Comparison of ENCODE assay signal across 8 cellular contexts in genomic region chr22:37747715-37748100, GRCh38. TPM values are rescaled to one million over a fixed set of nuclear protein-coding genes. Genes with fewer than 3 reads are reported as not detected.
DNase-seq lines count a peak whose midpoint lies in the region; ATAC-seq, FAIRE-seq and TF ChIP-seq lines count a peak whose summit lies in the region.

No MANE protein-coding gene starts in this region.

- WGBS in H1 (ENCODE audit: extremely low coverage in 1 of 2, insufficient coverage in 1 of 2, insufficient read length in 1 of 2, insufficient replicate concordance in 2 of 2, low coverage in 1 of 2, low lambda C conversion rate in 2 of 2, missing lambda C conversion rate in 1 of 2), 2 experiments = 84% methylated on average over 8 of the region's 8 CpGs; no CpG with 5 or more reads in 1 of the 2 experiments
- WGBS in lower leg skin, 2 donors = 36 to 41% methylated on average over 8 of the region's 8 CpGs

- no peak overlapping the region; the same call in 1 of the 2 replicates for H2BK5ac ChIP-seq in H1 (ENCODE audit: low read depth, low read length)

- no peak overlapping the region for H3K4ac ChIP-seq in H1 (replicated peaks; ENCODE audit: insufficient read length, low read depth, low read length)

- H3K23ac ChIP-seq in H1 (ENCODE audit: insufficient read length) = no peak overlapping the region

- no peak for FAIRE-seq in H1 (lab: Jason Lieb, UNC)

- H4K5ac ChIP-seq in H1 (ENCODE audit: insufficient read length, low read depth, low read length) = no peak overlapping the region

- H3K79me1 ChIP-seq in H1 (ENCODE audit: low read depth, low read length) = peaks cover 3% of the 10 kb centered on the region; the same call in 1 of the 2 replicates

- peaks cover 44 to 60% (median 55%) of the 10 kb centered on the region in 11 experiments for H4K20me1 ChIP-seq in BLaER1 treated with 17β-estradiol and CSF1 and Interleukin-3, amounts not matched to agents 10 nM and 100 nM
- H4K20me1 ChIP-seq in H1 (replicated peaks in 1 of 2; ENCODE audit: control insufficient read depth in 1 of 2, insufficient read depth in 2 of 2, low read length in 2 of 2) = peaks cover 7 to 24% of the 10 kb centered on the region in 2 experiments

- H4K91ac ChIP-seq in H1 (replicated peaks; ENCODE audit: insufficient read length, low read length) = no peak overlapping the region

- H2AFZ ChIP-seq in H1 (ENCODE audit: low read length) = no peak overlapping the region

- H3K9me3 ChIP-seq in BLaER1 treated with 17β-estradiol and CSF1 and Interleukin-3, amounts not matched to agents 10 nM and 100 nM (replicated peaks in 1 of 11) = no peaks in the 10 kb centered on the region
- H3K9me3 ChIP-seq in NT2/D1 (ENCODE audit: insufficient read depth, low read length) (no peaks in the 10 kb centered on the region), H1 (ENCODE audit: insufficient read depth in 2 of 2, low read depth in 1 of 2, low read length in 1 of 2) (no peaks in the 10 kb centered on the region), neutrophil (no peaks in the 10 kb centered on the region)

- no peak overlapping the region for H2BK20ac ChIP-seq in H1 (ENCODE audit: low read length)

- H3K27ac ChIP-seq in BLaER1 treated with 17β-estradiol and CSF1 and Interleukin-3, amounts not matched to agents 10 nM and 100 nM = peak overlapping the region in 6 of 11 experiments; percentile 9 to 100 (median 98); a peak in 9 of 22 replicates
- H3K27ac ChIP-seq in H1 (ENCODE audit: low read depth, low read length) (no peak overlapping the region), neutrophil (peak overlapping the region; percentile 96)

- no peak overlapping the region for H3K56ac ChIP-seq in H1 (replicated peaks; ENCODE audit: insufficient read length, low read depth, low read length)

- CTCF ChIA-PET in H1 (lab: Charles Lee; ENCODE audit: partially characterized antibody) = interaction anchor here (0.9 to 2.5 kb wide), 5 partner anchors 10 to 68 kb away, joined by 3 to 12 read pairs (median 3); no protein-coding TSS in a partner anchor

- H3K36me3 ChIP-seq in BLaER1 treated with 17β-estradiol and CSF1 and Interleukin-3, amounts not matched to agents 10 nM and 100 nM = peaks cover 8 to 48% (median 31%) of the 10 kb centered on the region in 11 experiments; a peak in 21 of 22 replicates
- peaks cover 10% of the 10 kb centered on the region for H3K36me3 ChIP-seq in NT2/D1 (ENCODE audit: insufficient read depth, insufficient read length, low read length)
- H3K36me3 ChIP-seq in H1 (ENCODE audit: control insufficient read depth in 2 of 4, insufficient read depth in 4 of 4, low read length in 3 of 4) = peaks cover 0 to 4% (median 1%) of the 10 kb centered on the region in 4 experiments; a peak in 3 of 8 replicates
- peaks cover 28% of the 10 kb centered on the region for H3K36me3 ChIP-seq in neutrophil

- H3K4me2 ChIP-seq in BLaER1 treated with 17β-estradiol and CSF1 and Interleukin-3, amounts not matched to agents 10 nM and 100 nM = peak overlapping the region; percentile 78 to 99 (median 95)
- H3K4me2 ChIP-seq in H1 (ENCODE audit: insufficient read depth in 1 of 2, low read depth in 2 of 2, low read length in 2 of 2) = peak overlapping the region; percentile 93 to 99; a peak in 2 of 4 replicates

- H2BK15ac ChIP-seq in H1 (ENCODE audit: low read length) = no peak overlapping the region

- peaks cover 15% of the 10 kb centered on the region for H3K23me2 ChIP-seq in H1 (ENCODE audit: low read depth, low read length)

- no peak for TF ChIP-seq POLR2A in H1 (IDR thresholded peaks at IDR 0.05; ENCODE audit: control extremely low read depth in 1 of 2, low read depth in 2 of 2, low read length in 2 of 2)
- TF ChIP-seq POLR2A in lower leg skin (IDR thresholded peaks at IDR 0.05) = no peak

- no peak overlapping the region for H3K14ac ChIP-seq in H1 (ENCODE audit: insufficient read length)

- ATAC-seq in esophagus mucosa = no peak

- no peak overlapping the region for H3K18ac ChIP-seq in H1 (ENCODE audit: extremely low read depth, low read length)

- no peaks in the 10 kb centered on the region for H3K27me3 ChIP-seq in BLaER1 treated with 17β-estradiol and CSF1 and Interleukin-3, amounts not matched to agents 10 nM and 100 nM
- no peaks in the 10 kb centered on the region for H3K27me3 ChIP-seq in NT2/D1 (ENCODE audit: insufficient read depth, insufficient read length)
- peaks cover 0 to 19% (median 8%) of the 10 kb centered on the region in 4 experiments; a peak in 4 of 7 replicates for H3K27me3 ChIP-seq in H1 (replicated peaks in 1 of 4; ENCODE audit: control insufficient read depth in 3 of 4, extremely low read depth in 1 of 4, insufficient read depth in 3 of 4, low read length in 3 of 4)
- no peaks in the 10 kb centered on the region for H3K27me3 ChIP-seq in neutrophil

- no peak overlapping the region; the same call in 1 of the 2 replicates for H2AK5ac ChIP-seq in H1 (ENCODE audit: low read depth, low read length)

- peak overlapping the region; percentile 69 to 100 (median 98); a peak in 21 of 22 replicates for H3K9ac ChIP-seq in BLaER1 treated with 17β-estradiol and CSF1 and Interleukin-3, amounts not matched to agents 10 nM and 100 nM
- H3K9ac ChIP-seq in NT2/D1 (ENCODE audit: insufficient read length, low read depth) (peak overlapping the region; percentile 22), H1 (replicated peaks in 1 of 4; ENCODE audit: extremely low read depth in 1 of 4, low read depth in 3 of 4, low read length in 3 of 4) (no peak overlapping the region)

- DNase-seq in NT2/D1 (ENCODE audit: low read depth, low spot score) (no peak), H1 (ENCODE audit: low read depth in 1 of 2, low spot score in 2 of 2) (no peak), NCI-H69 (lab: John Stamatoyannopoulos, UW) (no peak), lower leg skin (ENCODE audit: low spot score in 2 of 2) (no peak), Kasumi-1 (lab: John Stamatoyannopoulos, UW) (no peak)

- no peak for TF ChIP-seq RAD21 in H1 (IDR thresholded peaks at IDR 0.05 in 1 of 2, conservative IDR thresholded peaks at IDR 0.05 in 1 of 2; ENCODE audit: low read depth in 2 of 2, low read length in 2 of 2)

- POLR2A ChIA-PET in H1 (lab: Charles Lee; ENCODE audit: partially characterized antibody) = interaction anchor here (0.9 to 5.0 kb wide), 13 partner anchors 10 to 122 kb away, joined by 3 to 24 read pairs (median 4); partner anchors contain the start of genes GCAT and PDXP

- TF ChIP-seq CTCF in H1 (IDR thresholded peaks at IDR 0.05; ENCODE audit: control extremely low read depth in 1 of 3, insufficient read depth in 1 of 3, low read depth in 1 of 3, low read length in 3 of 3) (no peak), neutrophil (IDR thresholded peaks at IDR 0.05) (no peak), lower leg skin (IDR thresholded peaks at IDR 0.05) (no peak)

- intact Hi-C loops in lower leg skin (cut with DNase I; ENCODE audit: low total_unique reads) = no loop called here

- peaks cover 78 to 88% (median 84%) of the 10 kb centered on the region in 10 experiments for H3K4me1 ChIP-seq in BLaER1 treated with 17β-estradiol and CSF1 and Interleukin-3, amounts not matched to agents 10 nM and 100 nM
- H3K4me1 ChIP-seq in NT2/D1 (ENCODE audit: insufficient read depth, insufficient read length) = peaks cover 38% of the 10 kb centered on the region
- H3K4me1 ChIP-seq in H1 (replicated peaks in 1 of 4; ENCODE audit: control insufficient read depth in 3 of 4, insufficient read depth in 4 of 4, low read length in 3 of 4) = peaks cover 0 to 25% (median 11%) of the 10 kb centered on the region in 4 experiments; a peak in 6 of 7 replicates
- peaks cover 50 to 54% of the 10 kb centered on the region in 2 experiments for H3K4me1 ChIP-seq in neutrophil (ENCODE audit: control insufficient read depth in 1 of 2, insufficient read depth in 1 of 2, low read depth in 1 of 2, low read length in 1 of 2)

- peak overlapping the region; percentile 84 to 99 (median 98); a peak in 19 of 20 replicates for H3K4me3 ChIP-seq in BLaER1 treated with 17β-estradiol and CSF1 and Interleukin-3, amounts not matched to agents 10 nM and 100 nM
- H3K4me3 ChIP-seq in NT2/D1 (ENCODE audit: insufficient read length, low read depth) (no peak overlapping the region), H1 (ENCODE audit: extremely low read depth in 1 of 4, insufficient read depth in 2 of 4, low read depth in 3 of 4, low read length in 4 of 4) (peak overlapping the region in 1 of 4 experiments; percentile 93; a peak in 3 of 8 replicates), neutrophil (ENCODE audit: low read depth in 1 of 2, low read length in 1 of 2) (peak overlapping the region; percentile 93 to 97), lower leg skin (ENCODE audit: low read depth, poor library complexity, severe bottlenecking) (no peak overlapping the region)

- TF ChIP-seq EP300 in H1 (IDR thresholded peaks at IDR 0.05; ENCODE audit: borderline replicate concordance in 1 of 2, low read depth in 2 of 2, low read length in 2 of 2) = no peak

- H2BK12ac ChIP-seq in H1 (ENCODE audit: low read depth, low read length) = peak overlapping the region; percentile 18; the same call in 1 of the 2 replicates

- no peak overlapping the region for H4K8ac ChIP-seq in H1 (ENCODE audit: extremely low read depth, insufficient read depth, low read length)

- H3K79me2 ChIP-seq in H1 (ENCODE audit: control insufficient read depth in 1 of 2, insufficient read depth in 2 of 2, low read length in 2 of 2) = peaks cover 0 to 3% of the 10 kb centered on the region in 2 experiments; a peak in 1 of 4 replicates

- H2BK120ac ChIP-seq in H1 (replicated peaks; ENCODE audit: low read depth, low read length) = no peak overlapping the region

TF ChIP-seq in H1, 55 proteins besides CTCF, POLR2A, EP300 and RAD21 (continues in another document):
- TF ChIP-seq GABPA (IDR thresholded peaks at IDR 0.05; ENCODE audit: borderline replicate concordance, insufficient read depth, low read length) (no peak), ZNF274 (IDR thresholded peaks at IDR 0.05; ENCODE audit: borderline replicate concordance, extremely low read depth, low read length) (no peak), CREB1 (IDR thresholded peaks at IDR 0.05) (no peak), GTF2F1 (IDR thresholded peaks at IDR 0.05; ENCODE audit: borderline replicate concordance, low read depth, low read length) (no peak), SIRT6 (IDR thresholded peaks at IDR 0.05; ENCODE audit: low read length) (no peak), CTBP2 (IDR thresholded peaks at IDR 0.05; ENCODE audit: borderline replicate concordance, insufficient read depth, insufficient read length, low read length) (no peak)

RNA-seq across cellular contexts. Expression of gene TRIOBP, which starts 50.9 kb away (rescaled TPM):
- 27.3 and 29.1 TPM in 2 replicates for total RNA-seq in H1 (2021; fragmentation: NEBNext Ultra II Directional; extraction: Animal tissue kit (Norgen Biotek cat#: 25700))
- 18.2 and 36.0 TPM in 2 replicates for polyA plus RNA-seq in H1 (2011; rRNA removed)
- polyA plus RNA-seq in H1 (2011; cell fraction: cytosol; rRNA removed) = 27.6 TPM
- polyA plus RNA-seq in H1 (2011; cell fraction: nucleus; rRNA removed) = 40.4 TPM
- polyA plus RNA-seq in H1 (2012, experiment 1 of 2) = 23.3 to 41.8 TPM (median 38.0 TPM) in 4 replicates
- polyA plus RNA-seq in H1 (2012, experiment 2 of 2) = 19.8 TPM
- 27.4 TPM for polyA plus RNA-seq in H1 (2013, experiment 1 of 2)
- 25.9 TPM for polyA plus RNA-seq in H1 (2013, experiment 2 of 2)
- 43.1 and 47.6 TPM in 2 replicates for polyA minus RNA-seq in H1 (2011; rRNA and poly(A)+ RNA removed)
- 28.8 TPM for polyA minus RNA-seq in H1 (2011; cell fraction: cytosol; rRNA and poly(A)+ RNA removed)
- polyA minus RNA-seq in H1 (2011; cell fraction: nucleus; rRNA and poly(A)+ RNA removed) = 20.8 TPM
- total RNA-seq in esophagus mucosa = 68.3 TPM
- 10 to 100 TPM; 45.3 to 86.4 (median 65.1) TPM for total RNA-seq in lower leg skin

Comparison
In these comparisons a context has a peak if more than half of its experiments do, and no peak if none do; other contexts are left out.
1. H3K4me3 ChIP-seq: peak in BLaER1 treated with 17β-estradiol and CSF1 and Interleukin-3, amounts not matched to agents 10 nM and 100 nM (10 of 10) and neutrophil (2 of 2); none in NT2/D1 (single experiment) and lower leg skin (single experiment).
2. H3K9ac ChIP-seq: peak in BLaER1 treated with 17β-estradiol and CSF1 and Interleukin-3, amounts not matched to agents 10 nM and 100 nM (11 of 11) and NT2/D1 (single experiment); none in H1 (0 of 4).